ENCODE assay signal across 1 cellular context in genomic region chr18:35661483-35662146, GRCh38.
TF ChIP-seq lines count a peak whose summit lies in the region.

No MANE protein-coding gene starts in this region.

TF ChIP-seq in HCT116, 20 proteins besides CTCF, POLR2A, EP300 and RAD21 (continued from another document):
- no peak for TF ChIP-seq ZBTB33 (IDR thresholded peaks at IDR 0.05; ENCODE audit: extremely low read depth, insufficient replicate concordance, low read length)
- no peak for TF ChIP-seq JUND (IDR thresholded peaks at IDR 0.05)
- no peak for TF ChIP-seq CEBPB (IDR thresholded peaks at IDR 0.05; ENCODE audit: low read depth)
